Comparison of ENCODE assay signal across 33 cellular contexts in the genomic region with DNA sequence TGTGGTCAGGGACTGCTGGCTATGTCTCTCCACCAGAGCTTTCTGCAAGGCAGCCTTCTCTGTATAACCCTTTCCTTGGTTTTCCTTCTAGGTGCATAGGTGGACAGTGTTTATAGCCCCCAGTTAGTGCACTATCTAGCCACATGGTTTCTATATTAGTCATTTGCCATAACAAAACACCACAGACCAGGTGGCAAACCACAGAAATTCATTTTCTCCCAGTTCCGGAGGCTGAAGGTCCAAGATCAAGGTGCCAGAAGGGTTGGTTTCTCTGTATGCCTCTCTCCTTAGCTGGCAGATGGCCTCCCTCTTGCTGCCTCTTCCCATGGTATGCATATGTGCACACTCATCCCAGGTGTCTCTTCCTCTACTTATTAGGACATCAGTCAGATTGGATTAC.
DNase-seq lines count a peak whose midpoint lies in the region; ATAC-seq lines count a peak whose summit lies in the region.
"Had no signal": no experiment of that assay in that cellular context is flagged by ENCODE, and none has a peak within 500 bp of the region (broad histone marks: within the 10 kb centered on the region; RNA-seq: fewer than 3 reads in every experiment).

No MANE protein-coding gene starts in this region.

- ATAC-seq in naive thymus-derived CD4-positive, alpha-beta T cell = no peak
- ATAC-seq: activated T-cell treated with anti-CD3 and anti-CD28 coated beads, Interleukin-2, amount 50 U/mL, for 72 hours; esophagus mucosa; SK-N-SH treated with all-trans-retinoic acid at 6 μM for 48 hours had no signal

- no peaks in the 10 kb centered on the region for H3K27me3 ChIP-seq in naive thymus-derived CD4-positive, alpha-beta T cell (ENCODE audit: control insufficient read depth in 2 of 2, insufficient read depth in 2 of 2, low read length in 2 of 2)
- H3K27me3 ChIP-seq: neutrophil, sigmoid colon, stomach, uterus had no signal

- H3K4me1 ChIP-seq in naive thymus-derived CD4-positive, alpha-beta T cell (ENCODE audit: control insufficient read depth in 2 of 2, insufficient read depth in 2 of 2, low read length in 2 of 2) = no peaks in the 10 kb centered on the region
- H3K4me1 ChIP-seq: sigmoid colon, stomach, uterus had no signal

- no peak overlapping the region for H3K4me3 Mint-ChIP-seq in naive thymus-derived CD4-positive, alpha-beta T cell
- H3K4me3 Mint-ChIP-seq: activated T-cell treated with anti-CD3 and anti-CD28 coated beads, Interleukin-2, amount 50 U/mL, for 72 hours; B cell; CD8-positive, alpha-beta memory T cell; central memory CD8-positive, alpha-beta T cell; dendritic cell treated with granulocyte-macrophage colony-stimulating factor and Interleukin-4, amounts not matched to agents 40 ng/mL and 50 ng/mL, for 4 days; naive B cell had no signal

- H3K4me1 Mint-ChIP-seq in naive thymus-derived CD4-positive, alpha-beta T cell = no peaks in the 10 kb centered on the region
- H3K4me1 Mint-ChIP-seq: B cell; CD8-positive, alpha-beta memory T cell; central memory CD8-positive, alpha-beta T cell had no signal

- POLR2A ChIA-PET in naive thymus-derived CD4-positive, alpha-beta T cell (lab: Charles Lee) = no interaction called here

- H3K9me3 Mint-ChIP-seq in naive thymus-derived CD4-positive, alpha-beta T cell = peaks cover 3 to 40% (median 10%) of the 10 kb centered on the region in 11 donors
- H3K9me3 Mint-ChIP-seq: central memory CD8-positive, alpha-beta T cell had no signal

- H3K9me3 ChIP-seq in naive thymus-derived CD4-positive, alpha-beta T cell (ENCODE audit: control insufficient read depth in 2 of 3, low read length in 3 of 3) = peaks cover 0 to 7% (median 0%) of the 10 kb centered on the region in 3 experiments
- H3K9me3 ChIP-seq: neutrophil, sigmoid colon, uterus had no signal

- no peaks in the 10 kb centered on the region for H3K36me3 ChIP-seq in naive thymus-derived CD4-positive, alpha-beta T cell (ENCODE audit: control insufficient read depth in 2 of 3, insufficient read depth in 3 of 3, low read length in 3 of 3)
- H3K36me3 ChIP-seq: neutrophil, sigmoid colon, stomach, uterus had no signal

- no peak overlapping the region for H3K27ac Mint-ChIP-seq in naive thymus-derived CD4-positive, alpha-beta T cell
- H3K27ac Mint-ChIP-seq: activated T-cell treated with anti-CD3 and anti-CD28 coated beads, Interleukin-2, amount 50 U/mL, for 72 hours; B cell; CD8-positive, alpha-beta memory T cell; dendritic cell treated with granulocyte-macrophage colony-stimulating factor and Interleukin-4, amounts not matched to agents 40 ng/mL and 50 ng/mL, for 4 days; naive B cell had no signal

- H3K27ac ChIP-seq in naive thymus-derived CD4-positive, alpha-beta T cell (ENCODE audit: low read depth, low read length) = no peak overlapping the region
- H3K27ac ChIP-seq: neutrophil, sigmoid colon, stomach, uterus had no signal

- H3K27me3 Mint-ChIP-seq in naive thymus-derived CD4-positive, alpha-beta T cell = peaks cover 0 to 37% (median 11%) of the 10 kb centered on the region in 5 donors
- H3K27me3 Mint-ChIP-seq: B cell, naive B cell had no signal

- H3K4me3 ChIP-seq in naive thymus-derived CD4-positive, alpha-beta T cell (ENCODE audit: low read length) = no peak overlapping the region
- H3K4me3 ChIP-seq: sigmoid colon, stomach, uterus had no signal

- intact Hi-C loops in naive thymus-derived CD4-positive, alpha-beta T cell (cut with micrococcal nuclease) = no loop called here

- peak; percentile 39 for DNase-seq in DMS 273 treated with DMSO at 0.1 percent for 48 hours (lab: John Stamatoyannopoulos, UW)
- DNase-seq in LoVo (ENCODE audit: low spot score) = peak; percentile 5
- peak; percentile 11 for DNase-seq in RPMI7951 (ENCODE audit: low read depth)
- DNase-seq in iris pigment epithelial cell (ENCODE audit: low read depth) = peak; percentile 9
- no peak for DNase-seq in CD1c-positive myeloid dendritic cell (ENCODE audit: extremely low spot score)
- no peak for DNase-seq in NCI-H1048 (lab: John Stamatoyannopoulos, UW)
- DNase-seq in putamen (ENCODE audit: low spot score) = no peak
- DNase-seq in naive thymus-derived CD4-positive, alpha-beta T cell = no peak
- DNase-seq: activated CD4-positive, alpha-beta T cell treated with anti-CD3 and anti-CD28 coated beads, Interleukin-2, amount 50 U/mL, for 48 hours; activated CD4-positive, CD25-positive, alpha-beta regulatory T cell treated with anti-CD3 and anti-CD28 coated beads, Interleukin-2, amount 50 U/mL, for 72 hours; activated naive CD4-positive, alpha-beta T cell; activated T-cell treated with anti-CD3 and anti-CD28 coated beads, Interleukin-2, amount 50 U/mL, for 72 hours; CD8-positive, alpha-beta memory T cell; DMS53; head of caudate nucleus; islet precursor cell; KG1; naive B cell; NCI-H1417 treated with DMSO at 0.1 percent for 48 hours; NCI-H2029 treated with DMSO at 0.1 percent for 48 hours; NCI-H226; NCI-H748 treated with DMSO at 0.1 percent for 48 hours; sigmoid colon; stimulated activated CD4-positive, alpha-beta T cell treated with anti-CD3 and anti-CD28 coated beads, Interleukin-4, amount 100 ng/mL, for 1 hour; stomach; T-helper 2 cell; uterus had no signal

- peaks cover 0 to 6% (median 1%) of the 10 kb centered on the region in 5 donors for H3K36me3 Mint-ChIP-seq in naive thymus-derived CD4-positive, alpha-beta T cell
- H3K36me3 Mint-ChIP-seq: CD8-positive, alpha-beta memory T cell had no signal

- CTCF ChIA-PET in naive thymus-derived CD4-positive, alpha-beta T cell (lab: Charles Lee) = no interaction called here

Comparison
In these comparisons a context has a peak if more than half of its experiments do, and no peak if none do; other contexts are left out.
1. DNase-seq: peak in DMS 273 treated with DMSO at 0.1 percent for 48 hours (single experiment), LoVo (single experiment), RPMI7951 (single experiment) and iris pigment epithelial cell (single experiment); none in CD1c-positive myeloid dendritic cell (single experiment), NCI-H1048 (single experiment), putamen (single experiment) and naive thymus-derived CD4-positive, alpha-beta T cell (0 of 9).